ENCODE assay signal across 10 cellular contexts in the genomic region with DNA sequence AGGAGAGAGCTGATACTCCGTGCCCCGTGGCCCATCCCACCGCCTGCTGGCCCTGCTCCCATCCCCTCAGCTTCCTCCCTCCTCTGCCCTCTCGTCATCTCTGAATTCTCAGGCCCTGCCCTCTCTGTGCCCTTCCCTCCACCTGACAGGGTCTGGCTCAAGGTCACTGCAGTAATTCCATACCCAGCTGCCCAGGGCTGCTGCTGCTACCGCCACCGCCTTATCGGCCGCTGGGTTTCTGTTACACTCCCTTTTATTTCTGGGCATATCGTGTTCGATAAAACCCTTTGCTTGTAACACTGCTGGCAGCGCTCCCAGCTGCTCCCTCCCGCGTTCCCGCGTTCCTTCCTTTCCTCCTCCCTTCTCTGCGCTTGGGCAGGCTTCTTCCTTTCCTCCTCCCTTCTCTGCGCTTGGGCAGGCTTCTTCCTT.
A peak's percentile ranks its signal among the peaks of the same experiment; 100 is the strongest.
DNase-seq lines count a peak whose midpoint lies in the region; ATAC-seq and TF ChIP-seq lines count a peak whose summit lies in the region.
"Had no signal": no experiment of that assay in that cellular context is flagged by ENCODE, and none has a peak within 500 bp of the region (broad histone marks: within the 10 kb centered on the region; RNA-seq: fewer than 3 reads in every experiment).

No MANE protein-coding gene starts in this region.

- H3K27me3 Mint-ChIP-seq in stimulated activated memory B cell treated with anti-CD40 and anti-IgM and Interleukin-4, amounts not matched to agents 10 μg/mL and 1 μg/mL and 100 μg/mL, for 72 hours = peaks cover 78% of the 10 kb centered on the region

- no peak for TF ChIP-seq CTCF in fibroblast of pulmonary artery (IDR thresholded peaks at IDR 0.05; ENCODE audit: low read length, missing control alignments)

- peaks cover 18% of the 10 kb centered on the region for H3K4me1 Mint-ChIP-seq in stimulated activated memory B cell treated with anti-CD40 and anti-IgM and Interleukin-4, amounts not matched to agents 10 μg/mL and 1 μg/mL and 100 μg/mL, for 72 hours

- no peak overlapping the region for H3K4me3 Mint-ChIP-seq in stimulated activated memory B cell treated with anti-CD40 and anti-IgM and Interleukin-4, amounts not matched to agents 10 μg/mL and 1 μg/mL and 100 μg/mL, for 72 hours

- no peak for ATAC-seq in stimulated activated memory B cell treated with anti-CD40 and anti-IgM and Interleukin-4, amounts not matched to agents 10 μg/mL and 1 μg/mL and 100 μg/mL, for 72 hours
- ATAC-seq in HG03025 (IDR thresholded peaks at IDR 0.05; ENCODE audit: low FRiP score, unreplicated experiment) = no peak
- no peak for ATAC-seq in HG03571 (IDR thresholded peaks at IDR 0.05; ENCODE audit: unreplicated experiment)

- H3K27ac Mint-ChIP-seq in stimulated activated memory B cell treated with anti-CD40 and anti-IgM and Interleukin-4, amounts not matched to agents 10 μg/mL and 1 μg/mL and 100 μg/mL, for 72 hours = no peak overlapping the region

- H3K9me3 Mint-ChIP-seq in stimulated activated memory B cell treated with anti-CD40 and anti-IgM and Interleukin-4, amounts not matched to agents 10 μg/mL and 1 μg/mL and 100 μg/mL, for 72 hours = no peaks in the 10 kb centered on the region

- no peaks in the 10 kb centered on the region for H3K36me3 Mint-ChIP-seq in stimulated activated memory B cell treated with anti-CD40 and anti-IgM and Interleukin-4, amounts not matched to agents 10 μg/mL and 1 μg/mL and 100 μg/mL, for 72 hours

- no peak overlapping the region for H3K4me3 ChIP-seq in fibroblast of pulmonary artery (replicated peaks; ENCODE audit: low read depth, low read length)
- H3K4me3 ChIP-seq: SJCRH30 had no signal

- peak; percentile 7 for DNase-seq in DMS79 (lab: John Stamatoyannopoulos, UW)
- peak; percentile 9 for DNase-seq in NCI-H524 treated with DMSO at 0.1 percent for 48 hours (lab: John Stamatoyannopoulos, UW)
- DNase-seq in fibroblast of pulmonary artery (ENCODE audit: low read depth) = peak; percentile 64
- peak in 8 of 10 donors; percentile 58 to 93 (median 72) for DNase-seq in posterior cingulate gyrus
- no peak for DNase-seq in T1000 (lab: John Stamatoyannopoulos, UW)
- DNase-seq: foreskin melanocyte had no signal

- intact Hi-C loops in posterior cingulate gyrus (cut with DNase I) = no loop called here
